Comparison of ENCODE assay signal across 1 cellular context in genomic region chr17:50848691-50849090, GRCh38.
A peak's percentile ranks its signal among the peaks of the same experiment; 100 is the strongest.
TF ChIP-seq lines count a peak whose summit lies in the region.

No MANE protein-coding gene starts in this region.

TF ChIP-seq in K562, 482 proteins besides CTCF, POLR2A, EP300 and RAD21:
- no peak for TF ChIP-seq HLTF (IDR thresholded peaks at IDR 0.05)
- TF ChIP-seq ZNF699 (CRISPR knock-in tag; IDR thresholded peaks at IDR 0.05; ENCODE audit: insufficient replicate concordance), result no peak
- TF ChIP-seq NR2C2 (CRISPR knock-in tag; IDR thresholded peaks at IDR 0.05), result no peak
- TF ChIP-seq NR2C2 (tag; IDR thresholded peaks at IDR 0.05), result no peak
- peak; percentile 27 for TF ChIP-seq ZFP36 (IDR thresholded peaks at IDR 0.05; ENCODE audit: low read depth, low read length, partially characterized antibody)
- TF ChIP-seq ZNF12 (CRISPR knock-in tag; IDR thresholded peaks at IDR 0.05), result no peak
- no peak for TF ChIP-seq SRSF1 (IDR thresholded peaks at IDR 0.05; ENCODE audit: low read depth, low read length)
- peak; percentile 98 for TF ChIP-seq ZNF431 (CRISPR knock-in tag; IDR thresholded peaks at IDR 0.05)
- TF ChIP-seq TRIM24 (IDR thresholded peaks at IDR 0.05), result 0 out of 4 replicates have a peak, but pooled peaks of 1 of the 2 experiments have one; percentile 12
- TF ChIP-seq DACH1 (IDR thresholded peaks at IDR 0.05; ENCODE audit: partially characterized antibody), result no peak
- no peak for TF ChIP-seq ZNF24 (IDR thresholded peaks at IDR 0.05)
- no peak for TF ChIP-seq MAZ (CRISPR knock-in tag; conservative IDR thresholded peaks at IDR 0.05 in 1 of 2, IDR thresholded peaks at IDR 0.05 in 1 of 2)
- TF ChIP-seq PYGO2 (tag; IDR thresholded peaks at IDR 0.05), result no peak
- TF ChIP-seq KDM1A (IDR thresholded peaks at IDR 0.05), result no peak
- TF ChIP-seq, protein P1, sequence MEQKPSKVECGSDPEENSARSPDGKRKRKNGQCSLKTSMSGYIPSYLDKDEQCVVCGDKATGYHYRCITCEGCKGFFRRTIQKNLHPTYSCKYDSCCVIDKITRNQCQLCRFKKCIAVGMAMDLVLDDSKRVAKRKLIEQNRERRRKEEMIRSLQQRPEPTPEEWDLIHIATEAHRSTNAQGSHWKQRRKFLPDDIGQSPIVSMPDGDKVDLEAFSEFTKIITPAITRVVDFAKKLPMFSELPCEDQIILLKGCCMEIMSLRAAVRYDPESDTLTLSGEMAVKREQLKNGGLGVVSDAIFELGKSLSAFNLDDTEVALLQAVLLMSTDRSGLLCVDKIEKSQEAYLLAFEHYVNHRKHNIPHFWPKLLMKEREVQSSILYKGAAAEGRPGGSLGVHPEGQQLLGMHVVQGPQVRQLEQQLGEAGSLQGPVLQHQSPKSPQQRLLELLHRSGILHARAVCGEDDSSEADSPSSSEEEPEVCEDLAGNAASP (IDR thresholded peaks at IDR 0.05), result no peak
- no peak for TF ChIP-seq GABPB1 (CRISPR knock-in tag; IDR thresholded peaks at IDR 0.05)
- no peak for TF ChIP-seq MEF2D (tag; conservative IDR thresholded peaks at IDR 0.05; ENCODE audit: low read depth)
